Comparison of ENCODE assay signal across 19 cellular contexts in the genomic region with DNA sequence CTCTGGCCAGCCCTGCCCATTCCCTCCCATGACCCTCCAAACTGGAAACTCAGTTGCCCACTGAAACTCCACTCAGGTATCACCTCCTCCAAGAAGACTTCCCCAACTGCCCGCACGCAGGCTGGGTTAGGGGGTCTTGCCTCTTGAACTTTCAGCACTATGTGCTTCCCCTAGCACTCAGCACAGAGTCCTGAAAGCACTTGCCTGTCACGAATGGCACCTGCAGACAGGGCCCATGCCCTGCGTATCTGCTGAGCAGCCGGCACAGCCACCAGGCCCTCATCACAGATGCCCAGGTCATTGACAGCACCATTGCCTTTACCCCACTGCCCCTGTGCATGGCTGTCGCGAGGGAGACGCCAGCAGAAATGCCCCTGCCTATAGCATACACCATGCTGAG. TPM values are rescaled to one million over a fixed set of nuclear protein-coding genes. Genes with fewer than 3 reads are reported as not detected.
DNase-seq lines count a peak whose midpoint lies in the region; ATAC-seq, FAIRE-seq and TF ChIP-seq lines count a peak whose summit lies in the region.
"Had no signal": no experiment of that assay in that cellular context is flagged by ENCODE, and none has a peak within 500 bp of the region (broad histone marks: within the 10 kb centered on the region; RNA-seq: fewer than 3 reads in every experiment).

No MANE protein-coding gene starts in this region.

- CTCF ChIA-PET in activated CD8-positive, alpha-beta memory T cell treated with anti-CD3 and anti-CD28 coated beads, Interleukin-2, amount 10 ng/mL, durations not matched to agents 7 days and 5 days (lab: Charles Lee) = interaction anchor here (0.7 to 3.4 kb wide), 6 partner anchors 9 to 82 kb away, joined by 3 to 16 read pairs (median 4); no protein-coding TSS in a partner anchor

- no peak for FAIRE-seq in D721Med (lab: Jason Lieb, UNC)
- FAIRE-seq: small intestine had no signal

- peaks cover 14% of the 10 kb centered on the region for H3F3A ChIP-seq in MM.1S (ENCODE audit: insufficient read depth, low read length)

- no peak overlapping the region for H2AFZ ChIP-seq in MM.1S (ENCODE audit: low read length)
- H2AFZ ChIP-seq: hepatocyte, parathyroid adenoma had no signal

- no peak overlapping the region for H3K4me2 ChIP-seq in MM.1S (ENCODE audit: low read depth, low read length)
- H3K4me2 ChIP-seq: hepatocyte had no signal

- no peak overlapping the region; the same call in 1 of the 2 replicates for H3K9ac ChIP-seq in MM.1S (ENCODE audit: low read length)
- H3K9ac ChIP-seq: parathyroid adenoma had no signal

- ATAC-seq in activated CD8-positive, alpha-beta memory T cell treated with anti-CD3 and anti-CD28 coated beads, Interleukin-2, amount 10 ng/mL, durations not matched to agents 7 days and 5 days = no peak
- no peak for ATAC-seq in activated naive CD8-positive, alpha-beta T cell treated with anti-CD3 and anti-CD28 coated beads, Interleukin-2, amount 10 ng/mL, durations not matched to agents 7 days and 5 days (ENCODE audit: low read depth)
- ATAC-seq in stimulated activated effector memory CD8-positive, alpha-beta T cell treated with anti-CD3 and anti-CD28 coated beads, Interleukin-12 subunit alpha, Interleukin-12 subunit beta, amount 100 ng/mL, for 72 hours = no peak

- H3K9me2 ChIP-seq in MM.1S (replicated peaks; ENCODE audit: insufficient read depth, low read length) = no peaks in the 10 kb centered on the region

- H3K9me3 ChIP-seq in MM.1S (replicated peaks; ENCODE audit: insufficient read depth, low read length) = no peaks in the 10 kb centered on the region
- H3K9me3 ChIP-seq: uterus had no signal

- H3K4me1 Mint-ChIP-seq in activated CD8-positive, alpha-beta memory T cell treated with anti-CD3 and anti-CD28 coated beads, Interleukin-2, amount 10 ng/mL, durations not matched to agents 7 days and 5 days = peaks cover 94% of the 10 kb centered on the region
- peaks cover 80% of the 10 kb centered on the region for H3K4me1 Mint-ChIP-seq in activated naive CD8-positive, alpha-beta T cell treated with anti-CD3 and anti-CD28 coated beads, Interleukin-2, amount 10 ng/mL, durations not matched to agents 7 days and 5 days
- H3K4me1 Mint-ChIP-seq in stimulated activated effector memory CD8-positive, alpha-beta T cell treated with anti-CD3 and anti-CD28 coated beads, Interleukin-12 subunit alpha, Interleukin-12 subunit beta, amount 100 ng/mL, for 72 hours = peaks cover 86% of the 10 kb centered on the region

- H3K36me3 Mint-ChIP-seq in activated CD8-positive, alpha-beta memory T cell treated with anti-CD3 and anti-CD28 coated beads, Interleukin-2, amount 10 ng/mL, durations not matched to agents 7 days and 5 days = peaks cover 68% of the 10 kb centered on the region
- H3K36me3 Mint-ChIP-seq in activated naive CD8-positive, alpha-beta T cell treated with anti-CD3 and anti-CD28 coated beads, Interleukin-2, amount 10 ng/mL, durations not matched to agents 7 days and 5 days = peaks cover 35% of the 10 kb centered on the region
- H3K36me3 Mint-ChIP-seq in stimulated activated effector memory CD8-positive, alpha-beta T cell treated with anti-CD3 and anti-CD28 coated beads, Interleukin-12 subunit alpha, Interleukin-12 subunit beta, amount 100 ng/mL, for 72 hours = peaks cover 85% of the 10 kb centered on the region

- peaks cover 19% of the 10 kb centered on the region for H4K20me1 ChIP-seq in MM.1S (ENCODE audit: insufficient read depth, low read length)

- POLR2A ChIA-PET in activated naive CD8-positive, alpha-beta T cell treated with anti-CD3 and anti-CD28 coated beads, Interleukin-2, amount 10 ng/mL, durations not matched to agents 7 days and 5 days (lab: Charles Lee) = interaction anchor here (0.8 to 3.2 kb wide), 4 partner anchors 9 to 89 kb away, joined by 3 to 24 read pairs (median 6); partner anchors contain the start of gene CCDC88C

- H3K27me3 Mint-ChIP-seq in activated CD8-positive, alpha-beta memory T cell treated with anti-CD3 and anti-CD28 coated beads, Interleukin-2, amount 10 ng/mL, durations not matched to agents 7 days and 5 days = no peaks in the 10 kb centered on the region
- no peaks in the 10 kb centered on the region for H3K27me3 Mint-ChIP-seq in activated naive CD8-positive, alpha-beta T cell treated with anti-CD3 and anti-CD28 coated beads, Interleukin-2, amount 10 ng/mL, durations not matched to agents 7 days and 5 days

- no peak for TF ChIP-seq CTCF in MM.1S (IDR thresholded peaks at IDR 0.05; ENCODE audit: low read length)
- no peak for TF ChIP-seq CTCF in D721Med (IDR thresholded peaks at IDR 0.05; ENCODE audit: insufficient read depth, missing control alignments)

- H3K79me2 ChIP-seq in MM.1S (ENCODE audit: low read length) = peaks cover 100% of the 10 kb centered on the region

- peaks cover 73% of the 10 kb centered on the region for H3K4me1 ChIP-seq in MM.1S (ENCODE audit: low read length)
- H3K4me1 ChIP-seq: uterus had no signal

- no peak overlapping the region for H3K4me3 Mint-ChIP-seq in activated CD8-positive, alpha-beta memory T cell treated with anti-CD3 and anti-CD28 coated beads, Interleukin-2, amount 10 ng/mL, durations not matched to agents 7 days and 5 days
- H3K4me3 Mint-ChIP-seq in activated naive CD8-positive, alpha-beta T cell treated with anti-CD3 and anti-CD28 coated beads, Interleukin-2, amount 10 ng/mL, durations not matched to agents 7 days and 5 days = no peak overlapping the region
- peak overlapping the region; percentile 76 for H3K4me3 Mint-ChIP-seq in stimulated activated effector memory CD8-positive, alpha-beta T cell treated with anti-CD3 and anti-CD28 coated beads, Interleukin-12 subunit alpha, Interleukin-12 subunit beta, amount 100 ng/mL, for 72 hours

- no peak for DNase-seq in activated CD8-positive, alpha-beta memory T cell treated with anti-CD3 and anti-CD28 coated beads, Interleukin-2, amount 10 ng/mL, durations not matched to agents 7 days and 5 days
- no peak for DNase-seq in activated CD8-positive, alpha-beta memory T cell treated with anti-CD3 and anti-CD28 coated beads for 24 hours
- no peak for DNase-seq in MM.1S
- DNase-seq in activated naive CD8-positive, alpha-beta T cell treated with anti-CD3 and anti-CD28 coated beads, Interleukin-2, amount 10 ng/mL, durations not matched to agents 7 days and 5 days = no peak
- no peak for DNase-seq in stimulated activated effector memory CD8-positive, alpha-beta T cell treated with anti-CD3 and anti-CD28 coated beads, Interleukin-12 subunit alpha, Interleukin-12 subunit beta, amount 100 ng/mL, for 72 hours (ENCODE audit: low spot score in 2 of 2)
- no peak for DNase-seq in AG08396 (ENCODE audit: low spot score)
- no peak for DNase-seq in NCI-H82 (lab: John Stamatoyannopoulos, UW)
- DNase-seq in D721Med (ENCODE audit: insufficient read length, low spot score) = no peak
- DNase-seq: activated gamma-delta T cell; brain microvascular endothelial cell; DMS 273 treated with DMSO at 0.1 percent for 48 hours; dorsolateral prefrontal cortex; Karpas-422; NCI-H1417 treated with DMSO at 0.1 percent for 48 hours; NK-92 treated with Interleukin-12 subunit alpha and Interleukin-12 subunit beta, amount 100 ng/mL, for 24 hours; small intestine; uterus had no signal

- H3K27ac ChIP-seq in MM.1S (ENCODE audit: low read length) = peak overlapping the region; percentile 68; the same call in 1 of the 2 replicates
- H3K27ac ChIP-seq: brain microvascular endothelial cell, dorsolateral prefrontal cortex, hepatocyte, parathyroid adenoma, uterus had no signal

- no peaks in the 10 kb centered on the region for H3K9me3 Mint-ChIP-seq in activated CD8-positive, alpha-beta memory T cell treated with anti-CD3 and anti-CD28 coated beads, Interleukin-2, amount 10 ng/mL, durations not matched to agents 7 days and 5 days (ENCODE audit: low read depth)
- no peaks in the 10 kb centered on the region for H3K9me3 Mint-ChIP-seq in activated naive CD8-positive, alpha-beta T cell treated with anti-CD3 and anti-CD28 coated beads, Interleukin-2, amount 10 ng/mL, durations not matched to agents 7 days and 5 days
- H3K9me3 Mint-ChIP-seq in stimulated activated effector memory CD8-positive, alpha-beta T cell treated with anti-CD3 and anti-CD28 coated beads, Interleukin-12 subunit alpha, Interleukin-12 subunit beta, amount 100 ng/mL, for 72 hours = no peaks in the 10 kb centered on the region

- no peak overlapping the region for H3K4me3 ChIP-seq in MM.1S (ENCODE audit: low read length)
- H3K4me3 ChIP-seq: dorsolateral prefrontal cortex, hepatocyte, uterus had no signal

- no peaks in the 10 kb centered on the region for H3K27me3 ChIP-seq in MM.1S (replicated peaks; ENCODE audit: insufficient read depth, low read length)
- H3K27me3 ChIP-seq: brain microvascular endothelial cell, dorsolateral prefrontal cortex, hepatocyte, uterus had no signal

- H3K27ac Mint-ChIP-seq in activated CD8-positive, alpha-beta memory T cell treated with anti-CD3 and anti-CD28 coated beads, Interleukin-2, amount 10 ng/mL, durations not matched to agents 7 days and 5 days = peak overlapping the region; percentile 88
- peak overlapping the region; percentile 77 for H3K27ac Mint-ChIP-seq in activated naive CD8-positive, alpha-beta T cell treated with anti-CD3 and anti-CD28 coated beads, Interleukin-2, amount 10 ng/mL, durations not matched to agents 7 days and 5 days
- H3K27ac Mint-ChIP-seq in stimulated activated effector memory CD8-positive, alpha-beta T cell treated with anti-CD3 and anti-CD28 coated beads, Interleukin-12 subunit alpha, Interleukin-12 subunit beta, amount 100 ng/mL, for 72 hours = peak overlapping the region; percentile 90

- no peaks in the 10 kb centered on the region for H3K36me3 ChIP-seq in MM.1S (replicated peaks; ENCODE audit: insufficient read depth, low read length)
- H3K36me3 ChIP-seq: brain microvascular endothelial cell, uterus had no signal

RNA-seq across cellular contexts. Expression of gene CCDC88C, which starts 11.2 kb away (rescaled TPM):
- 100 to 1,000 TPM; 151 to 214 TPM for total RNA-seq in activated CD8-positive, alpha-beta memory T cell treated with anti-CD3 and anti-CD28 coated beads, Interleukin-2, amount 10 ng/mL, durations not matched to agents 7 days and 5 days
- total RNA-seq in activated naive CD8-positive, alpha-beta T cell treated with anti-CD3 and anti-CD28 coated beads, Interleukin-2, amount 10 ng/mL, durations not matched to agents 7 days and 5 days = 100 to 1,000 TPM; 206 to 209 TPM
